24 cellular contexts compared by ENCODE assay signal in the genomic region with DNA sequence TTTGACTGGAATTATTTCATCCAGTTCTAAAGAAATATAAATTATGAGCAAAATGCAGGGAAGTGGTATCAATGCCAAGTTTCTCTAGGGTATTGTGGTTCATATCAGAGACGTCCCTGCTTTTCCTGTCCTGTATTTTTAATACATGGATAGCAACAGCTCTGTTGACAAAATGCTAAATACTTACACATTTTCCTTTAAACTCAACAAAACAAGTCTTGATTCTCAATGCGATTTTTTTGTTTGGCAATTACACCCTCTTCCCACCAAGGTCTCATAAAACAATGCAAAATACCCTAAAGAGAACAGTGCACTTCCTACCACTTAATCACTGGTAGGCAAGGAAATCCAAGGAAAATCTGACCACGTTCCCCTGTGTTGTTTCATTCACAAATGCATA.
DNase-seq lines count a peak whose midpoint lies in the region; ATAC-seq, FAIRE-seq and TF ChIP-seq lines count a peak whose summit lies in the region.
"Had no signal": no experiment of that assay in that cellular context is flagged by ENCODE, and none has a peak within 500 bp of the region (broad histone marks: within the 10 kb centered on the region; RNA-seq: fewer than 3 reads in every experiment).

No MANE protein-coding gene starts in this region.

- no peaks in the 10 kb centered on the region for H3K9me1 ChIP-seq in K562 (ENCODE audit: control insufficient read depth, insufficient read depth, low read length)

- peaks cover 37% of the 10 kb centered on the region for H3K79me2 ChIP-seq in GM23248 (ENCODE audit: insufficient read depth)
- H3K79me2 ChIP-seq in K562 (ENCODE audit: control insufficient read depth, insufficient read depth, low read length), result no peaks in the 10 kb centered on the region
- H3K79me2 ChIP-seq in smooth muscle cell (ENCODE audit: low read depth), result no peaks in the 10 kb centered on the region

- H3K4me1 ChIP-seq in GM23248 (ENCODE audit: insufficient read depth) (peaks cover 59% of the 10 kb centered on the region), K562 (replicated peaks in 1 of 2; ENCODE audit: control insufficient read depth in 2 of 2, insufficient read depth in 2 of 2, low read length in 2 of 2) (no peaks in the 10 kb centered on the region), smooth muscle cell (ENCODE audit: low read depth) (no peaks in the 10 kb centered on the region)

- BruUV-seq in K562 (replicated peaks; lab: Mats Ljungman, UMichigan), result no TSS peak

- no peak for TF ChIP-seq EP300 in K562 (IDR thresholded peaks at IDR 0.05; ENCODE audit: low read length)

- H3K27ac ChIP-seq in GM23248, result peak overlapping the region; percentile 85
- H3K27ac ChIP-seq in K562 (ENCODE audit: extremely low read depth, low read depth, low read length), result no peak overlapping the region
- H3K27ac ChIP-seq in smooth muscle cell (ENCODE audit: low read depth), result no peak overlapping the region
- H3K27ac ChIP-seq: RWPE1 had no signal

- H2AFZ ChIP-seq in GM23248, result no peak overlapping the region
- no peak overlapping the region for H2AFZ ChIP-seq in K562 (ENCODE audit: low read depth, low read length)
- H2AFZ ChIP-seq in smooth muscle cell (ENCODE audit: low read depth), result no peak overlapping the region

- intact Hi-C loops in K562 (cut with micrococcal nuclease), result no loop called here

- FAIRE-seq in K562 (lab: Jason Lieb, UNC), result peak; percentile 26
- FAIRE-seq: A204.1, H1 had no signal

- WGBS in GM23248 (ENCODE audit: low coverage in 1 of 2, low lambda C conversion rate in 2 of 2, missing lambda C conversion rate in 2 of 2), 2 experiments, result 70 to 76% methylated on average over 3 of the region's 3 CpGs
- WGBS in K562 (ENCODE audit: insufficient coverage, low coverage, missing lambda C conversion rate), result 0% methylated on average over 3 of the region's 3 CpGs
- 80% methylated on average over 3 of the region's 3 CpGs for WGBS in smooth muscle cell (ENCODE audit: low lambda C conversion rate)

- in situ Hi-C loops in GM23248 (cut with MboI) (no loop called here), K562 (cut with MboI) (no loop called here)

- no peak for TF ChIP-seq RAD21 in K562 (CRISPR knock-in tag; conservative IDR thresholded peaks at IDR 0.05 in 1 of 2, IDR thresholded peaks at IDR 0.05 in 1 of 2)

- H3K27me3 ChIP-seq in GM23248 (replicated peaks; ENCODE audit: insufficient read depth) (no peaks in the 10 kb centered on the region), K562 (ENCODE audit: control insufficient read depth in 2 of 2, insufficient read depth in 2 of 2, low read length in 2 of 2) (peaks cover 0 to 11% of the 10 kb centered on the region in 2 experiments; a peak in 2 of 5 replicates), smooth muscle cell (ENCODE audit: low read depth) (no peaks in the 10 kb centered on the region)

- H3K36me3 ChIP-seq in GM23248 (ENCODE audit: low read depth) (peaks cover 98% of the 10 kb centered on the region), K562 (ENCODE audit: control insufficient read depth, insufficient read depth, low read length) (no peaks in the 10 kb centered on the region), smooth muscle cell (ENCODE audit: low read depth) (peaks cover 57% of the 10 kb centered on the region)

- H3K9me2 ChIP-seq in GM23248 (ENCODE audit: insufficient read depth), result no peaks in the 10 kb centered on the region

- DNase-seq in GM23248, result no peak
- DNase-seq in K562 (ENCODE audit: extremely low read depth in 1 of 4, low spot score in 3 of 4), result no peak
- DNase-seq in glomerular endothelial cell (ENCODE audit: extremely low read depth, low read depth, low spot score), result peak; percentile 75
- DNase-seq in pulmonary artery endothelial cell (ENCODE audit: low read depth, low spot score), result peak; percentile 85
- DNase-seq in RPMI8226, result no peak
- no peak for DNase-seq in smooth muscle cell (lab: John Stamatoyannopoulos, UW; ENCODE audit: unreplicated experiment)
- DNase-seq: C1 segment of cervical spinal cord; CD4-positive, alpha-beta memory T cell; COR-L47; DMS53; Kasumi-1; MV-4-11; NCI-H1105 treated with DMSO at 0.1 percent for 48 hours; NCI-H146; NCI-H2029; NCI-H446; NCI-H524 treated with DMSO at 0.1 percent for 48 hours; NCI-H774; NK-92 treated with Interleukin-12 subunit alpha and Interleukin-12 subunit beta, amount 100 ng/mL, for 24 hours; SHP77 had no signal

- H3K4me3 ChIP-seq in GM23248 (no peak overlapping the region), K562 (no peak overlapping the region), smooth muscle cell (no peak overlapping the region)

- TF ChIP-seq CTCF in K562 (IDR thresholded peaks at IDR 0.05 in 2 of 3, conservative IDR thresholded peaks at IDR 0.05 in 1 of 3; ENCODE audit: insufficient read depth in 2 of 3, low read depth in 1 of 3, low read length in 3 of 3), result no peak
- no peak for TF ChIP-seq CTCF in smooth muscle cell (IDR thresholded peaks at IDR 0.05; ENCODE audit: borderline replicate concordance, insufficient read depth, poor library complexity, severe bottlenecking)

- H4K20me1 ChIP-seq in GM23248 (ENCODE audit: insufficient read depth) (no peaks in the 10 kb centered on the region), K562 (replicated peaks; ENCODE audit: control insufficient read depth, insufficient read depth, low read length) (no peaks in the 10 kb centered on the region), smooth muscle cell (ENCODE audit: low read depth) (no peaks in the 10 kb centered on the region)

- H3F3A ChIP-seq in GM23248 (ENCODE audit: insufficient read depth), result peaks cover 100% of the 10 kb centered on the region
- no peaks in the 10 kb centered on the region for H3F3A ChIP-seq in smooth muscle cell (ENCODE audit: low read depth)

- CTCF ChIA-PET in K562 (lab: Yijun Ruan, JAX; ENCODE audit: low intra/inter-chr PET ratio), result no interaction called here

- no peak overlapping the region for H3K4me2 ChIP-seq in GM23248 (ENCODE audit: unreplicated experiment)
- H3K4me2 ChIP-seq in K562 (ENCODE audit: insufficient read depth, low read length), result no peak overlapping the region
- no peak overlapping the region for H3K4me2 ChIP-seq in smooth muscle cell

- TF ChIP-seq POLR2A in K562 (conservative IDR thresholded peaks at IDR 0.05), result no peak

- POLR2A ChIA-PET in K562 (lab: Yijun Ruan, JAX), result interaction anchor here (0.6 to 1.3 kb wide), 2 partner anchors 14 to 1653 kb away, joined by 3 read pairs; no protein-coding TSS in a partner anchor

- H3K9me3 ChIP-seq in GM23248 (ENCODE audit: low read depth) (no peaks in the 10 kb centered on the region), K562 (replicated peaks; ENCODE audit: control insufficient read depth, insufficient read depth, low read depth, low read length) (no peaks in the 10 kb centered on the region), smooth muscle cell (replicated peaks; ENCODE audit: low read depth) (no peaks in the 10 kb centered on the region)

- no peak overlapping the region for H3K9ac ChIP-seq in GM23248
- H3K9ac ChIP-seq in K562 (ENCODE audit: insufficient read depth in 1 of 2, low read depth in 2 of 2, low read length in 2 of 2), result no peak overlapping the region
- H3K9ac ChIP-seq in smooth muscle cell (ENCODE audit: low read depth), result no peak overlapping the region

- ATAC-seq in K562 (no peak), GM19351 (IDR thresholded peaks at IDR 0.05; ENCODE audit: unreplicated experiment) (no peak)

TF ChIP-seq in K562, 482 proteins besides CTCF, POLR2A, EP300 and RAD21 (continues in another document):
- TF ChIP-seq SPI1 (IDR thresholded peaks at IDR 0.05; ENCODE audit: borderline replicate concordance, low read depth, low read length) (no peak), SMARCA4 (IDR thresholded peaks at IDR 0.05) (no peak), ZBTB8A (IDR thresholded peaks at IDR 0.05; ENCODE audit: partially characterized antibody) (no peak), NRF1 (conservative IDR thresholded peaks at IDR 0.05 in 1 of 2, IDR thresholded peaks at IDR 0.05 in 1 of 2) (no peak), ZNF696 (CRISPR knock-in tag; conservative IDR thresholded peaks at IDR 0.05) (no peak), ZKSCAN1 (IDR thresholded peaks at IDR 0.05; ENCODE audit: low read depth, low read length) (no peak), CBX5 (IDR thresholded peaks at IDR 0.05; ENCODE audit: borderline replicate concordance, low read depth) (no peak), SREBF2 (CRISPR knock-in tag; IDR thresholded peaks at IDR 0.05) (no peak), HDAC1 (IDR thresholded peaks at IDR 0.05) (no peak), GATAD2B (IDR thresholded peaks at IDR 0.05; ENCODE audit: borderline replicate concordance) (no peak), ZNF75A (CRISPR knock-in tag; IDR thresholded peaks at IDR 0.05) (no peak)
- TF ChIP-seq, protein P1, sequence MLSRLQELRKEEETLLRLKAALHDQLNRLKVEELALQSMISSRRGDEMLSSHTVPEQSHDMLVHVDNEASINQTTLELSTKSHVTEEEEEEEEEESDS (CRISPR knock-in tag; IDR thresholded peaks at IDR 0.05), result no peak
- TF ChIP-seq, protein P2, sequence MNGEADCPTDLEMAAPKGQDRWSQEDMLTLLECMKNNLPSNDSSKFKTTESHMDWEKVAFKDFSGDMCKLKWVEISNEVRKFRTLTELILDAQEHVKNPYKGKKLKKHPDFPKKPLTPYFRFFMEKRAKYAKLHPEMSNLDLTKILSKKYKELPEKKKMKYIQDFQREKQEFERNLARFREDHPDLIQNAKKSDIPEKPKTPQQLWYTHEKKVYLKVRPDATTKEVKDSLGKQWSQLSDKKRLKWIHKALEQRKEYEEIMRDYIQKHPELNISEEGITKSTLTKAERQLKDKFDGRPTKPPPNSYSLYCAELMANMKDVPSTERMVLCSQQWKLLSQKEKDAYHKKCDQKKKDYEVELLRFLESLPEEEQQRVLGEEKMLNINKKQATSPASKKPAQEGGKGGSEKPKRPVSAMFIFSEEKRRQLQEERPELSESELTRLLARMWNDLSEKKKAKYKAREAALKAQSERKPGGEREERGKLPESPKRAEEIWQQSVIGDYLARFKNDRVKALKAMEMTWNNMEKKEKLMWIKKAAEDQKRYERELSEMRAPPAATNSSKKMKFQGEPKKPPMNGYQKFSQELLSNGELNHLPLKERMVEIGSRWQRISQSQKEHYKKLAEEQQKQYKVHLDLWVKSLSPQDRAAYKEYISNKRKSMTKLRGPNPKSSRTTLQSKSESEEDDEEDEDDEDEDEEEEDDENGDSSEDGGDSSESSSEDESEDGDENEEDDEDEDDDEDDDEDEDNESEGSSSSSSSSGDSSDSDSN (IDR thresholded peaks at IDR 0.05; ENCODE audit: borderline replicate concordance in 1 of 2, low read depth in 2 of 2, low read length in 2 of 2), result no peak
- TF ChIP-seq, protein P3, sequence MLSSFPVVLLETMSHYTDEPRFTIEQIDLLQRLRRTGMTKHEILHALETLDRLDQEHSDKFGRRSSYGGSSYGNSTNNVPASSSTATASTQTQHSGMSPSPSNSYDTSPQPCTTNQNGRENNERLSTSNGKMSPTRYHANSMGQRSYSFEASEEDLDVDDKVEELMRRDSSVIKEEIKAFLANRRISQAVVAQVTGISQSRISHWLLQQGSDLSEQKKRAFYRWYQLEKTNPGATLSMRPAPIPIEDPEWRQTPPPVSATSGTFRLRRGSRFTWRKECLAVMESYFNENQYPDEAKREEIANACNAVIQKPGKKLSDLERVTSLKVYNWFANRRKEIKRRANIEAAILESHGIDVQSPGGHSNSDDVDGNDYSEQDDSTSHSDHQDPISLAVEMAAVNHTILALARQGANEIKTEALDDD (IDR thresholded peaks at IDR 0.05), result no peak

Comparison
In these comparisons a context has a peak if more than half of its experiments do, and no peak if none do; other contexts are left out.
1. DNase-seq: peak in glomerular endothelial cell (single experiment) and pulmonary artery endothelial cell (single experiment); none in GM23248 (single experiment), K562 (0 of 4), RPMI8226 (single experiment) and smooth muscle cell (single experiment).